13 cellular contexts compared by ENCODE assay signal in genomic region chr5:139181835-139182452, GRCh38. TPM values are rescaled to one million over a fixed set of nuclear protein-coding genes. Genes with fewer than 3 reads are reported as not detected.
DNase-seq lines count a peak whose midpoint lies in the region; ATAC-seq and TF ChIP-seq lines count a peak whose summit lies in the region.
"Had no signal": no experiment of that assay in that cellular context is flagged by ENCODE, and none has a peak within 500 bp of the region (broad histone marks: within the 10 kb centered on the region; RNA-seq: fewer than 3 reads in every experiment).

No MANE protein-coding gene starts in this region.

- no peaks in the 10 kb centered on the region for H3K27me3 ChIP-seq in gastroesophageal sphincter
- H3K27me3 ChIP-seq in upper lobe of right lung, result no peaks in the 10 kb centered on the region

- DNase-seq in SKM-1 treated with dmso at 0.1 percent for 144 hours (lab: John Stamatoyannopoulos, UW; ENCODE audit: unreplicated experiment) (peak; percentile 45), SKM-1 (lab: John Stamatoyannopoulos, UW; ENCODE audit: unreplicated experiment) (no peak), SW480 (ENCODE audit: low spot score) (peak; percentile 34), upper lobe of right lung (no peak), cerebellum (ENCODE audit: low spot score) (no peak)
- DNase-seq: activated T-cell treated with anti-CD3 and anti-CD28 coated beads for 4 hours; effector CD8-positive, alpha-beta T cell; midbrain; NCI-H146; stimulated activated CD4-positive, alpha-beta T cell treated with anti-CD3 and anti-CD28 coated beads, Interleukin-4, amount 100 ng/mL, for 24 hours had no signal

- H3K9me3 ChIP-seq in gastroesophageal sphincter (no peaks in the 10 kb centered on the region), upper lobe of right lung (no peaks in the 10 kb centered on the region)

- ATAC-seq in gastroesophageal sphincter, result no peak
- peak; percentile 39 for ATAC-seq in upper lobe of right lung
- no peak for ATAC-seq in HG02973 (IDR thresholded peaks at IDR 0.05; ENCODE audit: unreplicated experiment)
- no peak for ATAC-seq in HG03432 (IDR thresholded peaks at IDR 0.05; ENCODE audit: unreplicated experiment)

- no peak for TF ChIP-seq EP300 in gastroesophageal sphincter (IDR thresholded peaks at IDR 0.05)

- peaks cover 32 to 100% (median 45%) of the 10 kb centered on the region in 3 donors for H3K4me1 ChIP-seq in gastroesophageal sphincter
- peaks cover 38% of the 10 kb centered on the region for H3K4me1 ChIP-seq in upper lobe of right lung

- WGBS in gastroesophageal sphincter (ENCODE audit: low coverage in 1 of 2), 2 donors, result 55 to 67% methylated on average over 5 to 6 of the region's 8 CpGs

- no peak for TF ChIP-seq POLR2A in gastroesophageal sphincter (IDR thresholded peaks at IDR 0.05)

- H3K36me3 ChIP-seq in gastroesophageal sphincter (no peaks in the 10 kb centered on the region), upper lobe of right lung (no peaks in the 10 kb centered on the region)

- no peak overlapping the region for H3K4me3 ChIP-seq in gastroesophageal sphincter
- H3K4me3 ChIP-seq in upper lobe of right lung, result no peak overlapping the region

- H3K27ac ChIP-seq in gastroesophageal sphincter (peak overlapping the region in 3 of 4 donors; percentile 32 to 38 (median 37)), upper lobe of right lung (no peak overlapping the region)

- intact Hi-C loops in upper lobe of right lung (cut with DNase I), result no loop called here

- TF ChIP-seq CTCF in gastroesophageal sphincter (IDR thresholded peaks at IDR 0.05), result no peak
- no peak for TF ChIP-seq CTCF in upper lobe of right lung (IDR thresholded peaks at IDR 0.05)

RNA-seq across cellular contexts. Expression of gene SIL1, which starts 16.2 kb away (rescaled TPM):
- 10 to 100 TPM; 28.6 to 48.1 (median 36.5) TPM for total RNA-seq in gastroesophageal sphincter
- total RNA-seq in upper lobe of right lung, result 56.9 TPM
- 15.2 TPM for total RNA-seq in cerebellum

Comparison
In these comparisons a context has a peak if more than half of its experiments do, and no peak if none do; other contexts are left out.
1. DNase-seq: peak in SKM-1 treated with dmso at 0.1 percent for 144 hours (single experiment) and SW480 (single experiment); none in SKM-1 (single experiment), upper lobe of right lung (single experiment) and cerebellum (single experiment).